24 cellular contexts compared by ENCODE assay signal in the genomic region with DNA sequence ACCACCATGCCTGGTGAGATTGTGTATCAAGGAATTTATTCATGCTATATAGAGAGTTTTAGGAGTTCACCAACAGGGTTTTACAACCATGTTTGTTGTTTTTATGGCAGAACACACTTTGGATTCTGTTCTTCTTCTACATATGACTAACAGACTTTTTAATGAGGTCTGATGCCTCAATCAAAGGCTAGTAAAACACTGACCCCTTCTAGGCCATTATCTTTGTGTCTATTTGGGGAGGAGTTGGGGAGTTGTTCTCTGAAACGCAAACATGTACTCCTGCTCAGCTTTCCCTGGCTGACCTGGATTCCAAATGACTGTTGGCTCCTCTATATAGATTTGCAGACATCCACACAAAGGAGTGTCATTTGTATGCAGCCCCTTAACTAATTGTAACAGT.
DNase-seq lines count a peak whose midpoint lies in the region; ATAC-seq and TF ChIP-seq lines count a peak whose summit lies in the region.
"Had no signal": no experiment of that assay in that cellular context is flagged by ENCODE, and none has a peak within 500 bp of the region (broad histone marks: within the 10 kb centered on the region; RNA-seq: fewer than 3 reads in every experiment).

No MANE protein-coding gene starts in this region.

- no TSS peak for BruUV-seq in Panc1 (replicated peaks; lab: Mats Ljungman, UMichigan)

- H3K27ac ChIP-seq in Panc1 (ENCODE audit: low read length) (peak overlapping the region; percentile 77), osteoblast (ENCODE audit: low read depth, low read length) (no peak overlapping the region)
- H3K27ac ChIP-seq: SK-N-MC had no signal

- H3K27me3 ChIP-seq in Panc1 (ENCODE audit: control insufficient read depth, insufficient read depth, low read length) (no peaks in the 10 kb centered on the region), osteoblast (ENCODE audit: insufficient read depth, low read length) (no peaks in the 10 kb centered on the region)

- in situ Hi-C loops in Panc1 (cut with HindIII; ENCODE audit: low pct_unique_long_range_greater_than_20kb, low sequenced_read_pairs), result no loop called here

- H3K27ac Mint-ChIP-seq in type B pancreatic cell, result peak overlapping the region; percentile 61
- H3K27ac Mint-ChIP-seq: activated naive CD4-positive, alpha-beta T cell treated with anti-CD3 and anti-CD28 coated beads, Interleukin-2, amount 10 ng/mL, durations not matched to agents 7 days and 5 days; CD4-positive, alpha-beta T cell had no signal

- H2AFZ ChIP-seq in osteoblast (ENCODE audit: low read length), result no peak overlapping the region

- DNase-seq in Panc1 (ENCODE audit: low read depth, low spot score), result no peak
- DNase-seq in left kidney (ENCODE audit: low read depth, low spot score), result peak; percentile 55
- DNase-seq in osteoblast (ENCODE audit: insufficient read length, low spot score, missing footprints), result peak; percentile 41
- DNase-seq in type B pancreatic cell (ENCODE audit: extremely low spot score, unreplicated experiment), result no peak
- DNase-seq: activated CD8-positive, alpha-beta memory T cell treated with anti-CD3 and anti-CD28 coated beads for 24 hours; activated naive CD4-positive, alpha-beta T cell treated with anti-CD3 and anti-CD28 coated beads, Interleukin-2, amount 10 ng/mL, durations not matched to agents 7 days and 5 days; activated T-cell treated with anti-CD3 and anti-CD28 coated beads, Interleukin-2, amount 50 U/mL, for 4 hours; anterior cingulate cortex; CD4-positive, alpha-beta T cell; DMS153; effector CD4-positive, alpha-beta T cell; GF-D8; kidney glomerular epithelial cell; NCI-H1105 treated with DMSO at 0.1 percent for 48 hours; NCI-H2081 treated with DMSO at 0.1 percent for 48 hours; NCI-H524 treated with DMSO at 0.1 percent for 48 hours; RPMI8226; substantia nigra; T-helper 9 cell had no signal

- H3K79me2 ChIP-seq in osteoblast (ENCODE audit: insufficient read depth, low read length), result no peaks in the 10 kb centered on the region

- no peaks in the 10 kb centered on the region for H3K27me3 Mint-ChIP-seq in type B pancreatic cell
- H3K27me3 Mint-ChIP-seq: activated naive CD4-positive, alpha-beta T cell treated with anti-CD3 and anti-CD28 coated beads, Interleukin-2, amount 10 ng/mL, durations not matched to agents 7 days and 5 days; CD4-positive, alpha-beta T cell; central memory CD8-positive, alpha-beta T cell had no signal

- H3K9me3 ChIP-seq in Panc1 (ENCODE audit: control insufficient read depth, insufficient read depth, low read depth, low read length) (no peaks in the 10 kb centered on the region), osteoblast (ENCODE audit: low read depth, low read length) (no peaks in the 10 kb centered on the region)

- H3K4me1 Mint-ChIP-seq in type B pancreatic cell (ENCODE audit: unreplicated experiment), result peaks cover 26% of the 10 kb centered on the region
- H3K4me1 Mint-ChIP-seq: activated naive CD4-positive, alpha-beta T cell treated with anti-CD3 and anti-CD28 coated beads, Interleukin-2, amount 10 ng/mL, durations not matched to agents 7 days and 5 days; central memory CD8-positive, alpha-beta T cell had no signal

- H3K4me2 ChIP-seq in osteoblast (ENCODE audit: insufficient read depth, low read length), result no peak overlapping the region

- H3K4me3 ChIP-seq in Panc1 (ENCODE audit: low read depth in 2 of 2, low read length in 2 of 2) (no peak overlapping the region), osteoblast (ENCODE audit: insufficient read depth, low read length) (no peak overlapping the region)
- H3K4me3 ChIP-seq: SK-N-MC had no signal

- ATAC-seq in Panc1 (no peak), HG03280 (IDR thresholded peaks at IDR 0.05; ENCODE audit: unreplicated experiment) (no peak), GM18858 (IDR thresholded peaks at IDR 0.05; ENCODE audit: unreplicated experiment) (no peak), HG02981 (IDR thresholded peaks at IDR 0.05; ENCODE audit: unreplicated experiment) (no peak)
- ATAC-seq: activated T-cell treated with anti-CD3 and anti-CD28 coated beads, Interleukin-2, amount 50 U/mL, for 4 hours had no signal

- intact Hi-C loops in Panc1 (cut with micrococcal nuclease; ENCODE audit: unreplicated experiment), result loop anchor here (10.0 kb wide), 1 partner anchor 92 kb away; no protein-coding TSS in a partner anchor

- TF ChIP-seq CTCF in Panc1 (IDR thresholded peaks at IDR 0.05) (no peak), osteoblast (IDR thresholded peaks at IDR 0.05; ENCODE audit: extremely low read depth, low read depth, low read length) (no peak), type B pancreatic cell (conservative IDR thresholded peaks at IDR 0.05) (no peak)

- peaks cover 8% of the 10 kb centered on the region for H3K36me3 Mint-ChIP-seq in type B pancreatic cell
- H3K36me3 Mint-ChIP-seq: activated naive CD4-positive, alpha-beta T cell treated with anti-CD3 and anti-CD28 coated beads, Interleukin-2, amount 10 ng/mL, durations not matched to agents 7 days and 5 days had no signal

- no peaks in the 10 kb centered on the region for H3K36me3 ChIP-seq in Panc1 (ENCODE audit: control insufficient read depth, insufficient read depth, low read length)
- no peaks in the 10 kb centered on the region for H3K36me3 ChIP-seq in osteoblast (ENCODE audit: insufficient read depth, low read length)

- H3K9me3 Mint-ChIP-seq in type B pancreatic cell, result peaks cover under 1% of the 10 kb centered on the region
- H3K9me3 Mint-ChIP-seq: activated T-cell treated with anti-CD3 and anti-CD28 coated beads, Interleukin-2, amount 50 U/mL, for 4 hours; CD4-positive, alpha-beta T cell; central memory CD8-positive, alpha-beta T cell had no signal

- peak overlapping the region; percentile 8 for H3K4me3 Mint-ChIP-seq in type B pancreatic cell
- H3K4me3 Mint-ChIP-seq: activated naive CD4-positive, alpha-beta T cell treated with anti-CD3 and anti-CD28 coated beads, Interleukin-2, amount 10 ng/mL, durations not matched to agents 7 days and 5 days; activated T-cell treated with anti-CD3 and anti-CD28 coated beads, Interleukin-2, amount 50 U/mL, for 4 hours; CD4-positive, alpha-beta T cell; central memory CD8-positive, alpha-beta T cell had no signal

- CTCF ChIA-PET in Panc1 (lab: Charles Lee), result no interaction called here

- POLR2A ChIA-PET in Panc1 (lab: Charles Lee), result no interaction called here

- no peaks in the 10 kb centered on the region for H4K20me1 ChIP-seq in osteoblast (ENCODE audit: insufficient read depth, low read length)

- H3K4me1 ChIP-seq in Panc1 (ENCODE audit: control insufficient read depth, insufficient read depth, low read length), result peaks cover 23% of the 10 kb centered on the region
- peaks cover 22% of the 10 kb centered on the region for H3K4me1 ChIP-seq in osteoblast (ENCODE audit: insufficient read depth, low read length)

Comparison
In these comparisons a context has a peak if more than half of its experiments do, and no peak if none do; other contexts are left out.
1. DNase-seq: peak in left kidney (single experiment) and osteoblast (single experiment); none in Panc1 (single experiment) and type B pancreatic cell (single experiment).